ENCODE assay signal across 7 cellular contexts in the genomic region with DNA sequence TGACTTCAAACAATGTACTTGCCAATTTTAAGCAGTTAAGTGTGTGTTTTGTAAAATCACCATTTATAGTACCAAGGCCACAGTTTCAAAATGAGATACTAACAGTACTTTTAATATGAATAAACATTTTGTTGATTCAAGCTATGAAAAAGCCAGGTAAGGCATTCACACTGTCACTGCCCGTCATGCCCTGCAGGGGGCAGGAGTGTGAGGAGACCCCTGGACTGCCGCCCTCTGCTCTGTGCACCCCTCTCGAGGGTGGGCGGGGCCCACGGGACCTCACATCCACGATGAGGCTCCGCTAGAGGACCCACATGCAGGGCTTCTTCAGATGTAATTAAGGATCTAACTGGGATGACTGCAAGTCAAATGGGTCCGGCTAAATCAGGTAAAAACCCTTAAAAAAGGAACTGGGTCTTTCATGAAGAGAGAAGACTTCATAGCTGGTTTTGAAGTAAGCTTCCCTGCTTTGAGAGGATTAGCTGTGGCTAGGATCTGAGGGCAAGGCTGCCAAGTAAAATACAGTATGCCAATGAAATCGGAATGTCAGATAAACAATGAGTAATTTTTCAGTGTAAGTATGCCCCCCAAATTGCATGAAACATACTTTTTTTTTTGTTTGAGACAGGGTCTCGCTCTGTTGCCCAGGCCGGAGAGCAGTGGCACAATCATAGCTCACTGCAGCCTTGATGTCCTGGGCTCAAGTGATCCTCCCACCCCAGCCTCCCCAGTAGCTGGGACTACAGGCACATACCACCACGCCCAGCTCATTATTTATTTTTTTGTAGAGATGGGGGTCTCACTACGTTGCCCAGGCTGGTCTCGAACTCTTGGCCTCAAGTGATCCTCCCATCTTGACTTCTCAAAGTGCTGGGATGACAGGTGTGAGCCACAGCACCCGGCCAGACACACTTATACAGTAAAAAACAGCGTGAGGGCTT. TPM values are rescaled to one million over a fixed set of nuclear protein-coding genes. Genes with fewer than 3 reads are reported as not detected.
DNase-seq lines count a peak whose midpoint lies in the region; TF ChIP-seq lines count a peak whose summit lies in the region.

No MANE protein-coding gene starts in this region.

- H3K36me3 Mint-ChIP-seq in chondrocyte (ENCODE audit: low read depth) (peaks cover 50% of the 10 kb centered on the region), neural progenitor cell (peaks cover 57% of the 10 kb centered on the region)

- H3K9ac ChIP-seq in neural progenitor cell = no peak overlapping the region

- TF ChIP-seq CTCF in GM06990 (IDR thresholded peaks at IDR 0.05; ENCODE audit: insufficient read depth, low read length, poor library complexity, severe bottlenecking) = peak; percentile 60
- peak; percentile 72 for TF ChIP-seq CTCF in chondrocyte (IDR thresholded peaks at IDR 0.05)
- peak; percentile 64 for TF ChIP-seq CTCF in neural progenitor cell (IDR thresholded peaks at IDR 0.05)

- H4K20me1 ChIP-seq in neural progenitor cell (ENCODE audit: low read depth) = peaks cover 66% of the 10 kb centered on the region

- H3K4me1 Mint-ChIP-seq in chondrocyte (ENCODE audit: low read depth) (peaks cover 7% of the 10 kb centered on the region), neural progenitor cell (no peaks in the 10 kb centered on the region)

- H3F3A ChIP-seq in neural progenitor cell (ENCODE audit: low read depth) = peaks cover 19% of the 10 kb centered on the region

- no peak overlapping the region for H3K4me2 ChIP-seq in neural progenitor cell

- H2AFZ ChIP-seq in neural progenitor cell (replicated peaks) = no peak overlapping the region

- H3K27me3 ChIP-seq in GM06990 (replicated peaks; ENCODE audit: control insufficient read depth, insufficient read depth, low read length) = no peaks in the 10 kb centered on the region
- H3K27me3 ChIP-seq in neural progenitor cell = no peaks in the 10 kb centered on the region

- H3K9me3 ChIP-seq in neural progenitor cell (ENCODE audit: low read depth) = no peaks in the 10 kb centered on the region

- H3K4me3 Mint-ChIP-seq in chondrocyte (ENCODE audit: unreplicated experiment) = no peak overlapping the region
- no peak overlapping the region for H3K4me3 Mint-ChIP-seq in neural progenitor cell

- H3K36me3 ChIP-seq in GM06990 (ENCODE audit: control insufficient read depth, insufficient read depth, low read length) = peaks cover 62% of the 10 kb centered on the region
- no peaks in the 10 kb centered on the region for H3K36me3 ChIP-seq in neural progenitor cell

- H3K27ac Mint-ChIP-seq in chondrocyte (ENCODE audit: unreplicated experiment) = peak overlapping the region; percentile 63
- H3K27ac Mint-ChIP-seq in neural progenitor cell = no peak overlapping the region

- H3K9me3 Mint-ChIP-seq in chondrocyte (ENCODE audit: low read depth) (no peaks in the 10 kb centered on the region), neural progenitor cell (no peaks in the 10 kb centered on the region)

- H3K4me3 ChIP-seq in GM06990 (replicated peaks; ENCODE audit: low read depth, low read length) = no peak overlapping the region
- H3K4me3 ChIP-seq in neural progenitor cell = no peak overlapping the region

- no peak overlapping the region for H3K27ac ChIP-seq in neural progenitor cell

- no peaks in the 10 kb centered on the region for H3K4me1 ChIP-seq in neural progenitor cell

- DNase-seq in GM06990 (ENCODE audit: extremely low read depth, insufficient read length) (no peak), NAMALWA (ENCODE audit: low spot score) (peak; percentile 71), chondrocyte (ENCODE audit: low spot score) (no peak), neural progenitor cell (ENCODE audit: low spot score) (peak; percentile 63), NCI-H187 (lab: John Stamatoyannopoulos, UW) (no peak), NCI-H1092 (lab: John Stamatoyannopoulos, UW) (no peak)
- no peak for DNase-seq in central memory CD4-positive, alpha-beta T cell

- H3K27me3 Mint-ChIP-seq in chondrocyte (ENCODE audit: low read depth) = no peaks in the 10 kb centered on the region
- H3K27me3 Mint-ChIP-seq in neural progenitor cell (ENCODE audit: insufficient read depth, low read depth) = peaks cover 2% of the 10 kb centered on the region

- peaks cover 60% of the 10 kb centered on the region for H3K79me2 ChIP-seq in neural progenitor cell (ENCODE audit: low read depth)

RNA-seq across cellular contexts. Expression of a gene that starts 18.7 kb away (rescaled TPM):
- total RNA-seq in chondrocyte = 41.6 to 53.8 TPM (median 42.5 TPM) in 3 replicates
- 64.5 and 68.5 TPM in 2 replicates for total RNA-seq in neural progenitor cell (ENCODE audit: low replicate concordance)

RNA-seq across cellular contexts. Expression of a gene that starts 30.3 kb away (rescaled TPM):
- total RNA-seq in chondrocyte = 26.3 to 30.7 TPM (median 29.7 TPM) in 3 replicates
- 48.7 and 50.0 TPM in 2 replicates for total RNA-seq in neural progenitor cell (ENCODE audit: low replicate concordance)

RNA-seq across cellular contexts. Expression of a gene that starts 44.9 kb away (rescaled TPM):
- 0.24 to 1.2 TPM (median 0.79 TPM) in 3 replicates for total RNA-seq in chondrocyte
- 0.17 and 0.74 TPM in 2 replicates for total RNA-seq in neural progenitor cell (ENCODE audit: low replicate concordance)

RNA-seq across cellular contexts. Expression of a gene that starts 46.0 kb away (rescaled TPM):
- total RNA-seq in chondrocyte = 12.7 to 20.0 TPM (median 13.0 TPM) in 3 replicates
- total RNA-seq in neural progenitor cell (ENCODE audit: low replicate concordance) = 29.1 and 36.3 TPM in 2 replicates

Comparison
In these comparisons a context has a peak if more than half of its experiments do, and no peak if none do; other contexts are left out.
1. DNase-seq: peak in NAMALWA (single experiment) and neural progenitor cell (single experiment); none in GM06990 (single experiment), chondrocyte (single experiment), NCI-H187 (0 of 2), NCI-H1092 (single experiment) and central memory CD4-positive, alpha-beta T cell (single experiment).
2. Peak in every context shown above with its lines, with median percentiles within 50 percentile points of each other: CTCF ChIP-seq.